In the genomic region with DNA sequence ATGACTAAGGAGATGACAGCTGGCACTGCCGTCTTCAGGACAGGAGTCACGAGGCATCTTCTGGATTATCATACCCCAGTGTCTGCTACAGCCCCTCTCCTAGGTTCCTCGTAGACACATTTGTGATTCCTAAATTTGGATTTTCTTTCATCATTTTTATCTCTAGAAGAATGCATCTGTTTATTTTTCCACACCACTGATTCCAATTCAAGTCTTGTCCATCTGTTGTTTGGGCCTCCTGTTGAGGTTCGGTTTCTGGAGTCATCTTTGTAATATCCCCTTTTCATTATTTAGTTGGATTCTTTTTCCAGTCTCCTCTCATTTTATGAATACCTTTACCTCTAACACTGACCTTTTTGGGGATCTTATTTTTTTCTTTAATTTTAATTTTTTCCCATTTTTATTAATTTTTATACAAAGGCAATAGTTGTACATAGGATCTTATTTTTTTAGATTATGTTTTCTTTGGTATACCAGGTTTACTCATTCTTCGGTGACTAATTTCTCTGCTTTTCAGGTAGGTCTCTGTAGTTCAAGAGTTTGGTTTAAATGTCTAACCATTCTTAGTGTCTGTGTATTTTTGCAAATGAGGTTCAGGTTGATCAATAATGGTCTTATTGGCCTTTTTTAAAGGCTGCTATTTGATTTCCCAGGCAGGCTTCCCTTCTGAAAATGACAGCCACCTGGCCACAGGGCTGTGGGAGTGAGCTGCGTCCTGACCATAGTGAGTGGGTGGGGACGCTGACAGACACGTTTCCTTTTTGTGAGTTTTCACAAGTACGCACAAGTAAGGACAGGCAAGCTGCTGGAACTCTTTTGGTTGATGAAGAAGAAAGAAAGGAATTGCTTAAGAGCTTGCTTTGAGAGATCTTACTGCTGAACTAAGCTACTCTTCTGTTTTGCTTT, we compare ENCODE assay signal across 16 cellular contexts. TPM values are rescaled to one million over a fixed set of nuclear protein-coding genes. Genes with fewer than 3 reads are reported as not detected.
DNase-seq lines count a peak whose midpoint lies in the region; ATAC-seq and TF ChIP-seq lines count a peak whose summit lies in the region.
"Had no signal": no experiment of that assay in that cellular context is flagged by ENCODE, and none has a peak within 500 bp of the region (broad histone marks: within the 10 kb centered on the region; RNA-seq: fewer than 3 reads in every experiment).

No MANE protein-coding gene starts in this region.

- TF ChIP-seq CTCF in GM10266 (IDR thresholded peaks at IDR 0.05; ENCODE audit: control insufficient read depth, insufficient read depth, low read depth, missing control alignments) = no peak

- peak; percentile 59 for ATAC-seq in GM19025 (IDR thresholded peaks at IDR 0.05; ENCODE audit: low read depth, unreplicated experiment)
- ATAC-seq in HG03108 (IDR thresholded peaks at IDR 0.05; ENCODE audit: unreplicated experiment) = peak; percentile 54
- no peak for ATAC-seq in T-cell (replicated peaks in 1 of 4)

- H3K4me3 ChIP-seq in effector memory CD4-positive, alpha-beta T cell (ENCODE audit: insufficient read depth, low read depth, low read length, poor library complexity, severe bottlenecking) = no peak overlapping the region

- H3K27me3 Mint-ChIP-seq in T-cell = no peaks in the 10 kb centered on the region
- H3K27me3 Mint-ChIP-seq: CD4-positive, alpha-beta memory T cell; dendritic cell treated with granulocyte-macrophage colony-stimulating factor and Interleukin-4, amounts not matched to agents 40 ng/mL and 50 ng/mL, for 4 days had no signal

- no peaks in the 10 kb centered on the region for H3K9me3 Mint-ChIP-seq in T-cell
- H3K9me3 Mint-ChIP-seq: activated T-helper 1 cell treated with anti-CD3 and anti-CD28 coated beads, Interleukin-12 subunit alpha, Interleukin-12 subunit beta, Interleukin-2, Interleukin-4 antibody, amounts not matched to agents 30 ng/mL and 10 ng/mL and 1 ng/mL, durations not matched to agents 14 hours and 24 hours and 36 hours; dendritic cell treated with granulocyte-macrophage colony-stimulating factor and Interleukin-4, amounts not matched to agents 40 ng/mL and 50 ng/mL, for 4 days had no signal

- peaks cover 0 to 4% (median 0%) of the 10 kb centered on the region in 3 donors for H3K4me1 Mint-ChIP-seq in T-cell

- no peaks in the 10 kb centered on the region for H3K36me3 ChIP-seq in effector memory CD4-positive, alpha-beta T cell (ENCODE audit: control insufficient read depth, insufficient read depth, low read length)

- H3K9me3 ChIP-seq in effector memory CD4-positive, alpha-beta T cell (ENCODE audit: control insufficient read depth, low read length) = no peaks in the 10 kb centered on the region

- POLR2A ChIA-PET in T-cell (lab: Charles Lee) = no interaction called here

- peak; percentile 57 for DNase-seq in GM10266 (ENCODE audit: extremely low spot score)
- peak; percentile 19 for DNase-seq in dermis blood vessel endothelial cell
- DNase-seq in effector memory CD4-positive, alpha-beta T cell = no peak
- DNase-seq in SKM-1 treated with dmso at 0.1 percent for 144 hours (lab: John Stamatoyannopoulos, UW; ENCODE audit: unreplicated experiment) = no peak
- no peak for DNase-seq in activated gamma-delta T cell (lab: John Stamatoyannopoulos, UW)
- DNase-seq in T-cell = no peak
- DNase-seq: aorta; CD4-positive, alpha-beta memory T cell; GF-D8; mesenchymal stem cell; NCI-H1048; SW 1271 had no signal

- H3K4me3 Mint-ChIP-seq in T-cell = no peak overlapping the region
- H3K4me3 Mint-ChIP-seq: activated T-helper 1 cell treated with anti-CD3 and anti-CD28 coated beads, Interleukin-12 subunit alpha, Interleukin-12 subunit beta, Interleukin-2, Interleukin-4 antibody, amounts not matched to agents 30 ng/mL and 10 ng/mL and 1 ng/mL, durations not matched to agents 14 hours and 24 hours and 36 hours; CD4-positive, alpha-beta memory T cell; dendritic cell treated with granulocyte-macrophage colony-stimulating factor and Interleukin-4, amounts not matched to agents 40 ng/mL and 50 ng/mL, for 4 days had no signal

- no peak overlapping the region for H3K27ac ChIP-seq in effector memory CD4-positive, alpha-beta T cell (ENCODE audit: insufficient read depth, low read length, poor library complexity, severe bottlenecking)

- H3K36me3 Mint-ChIP-seq in T-cell = peaks cover 18% of the 10 kb centered on the region

- no peak overlapping the region for H3K27ac Mint-ChIP-seq in T-cell
- H3K27ac Mint-ChIP-seq: CD4-positive, alpha-beta memory T cell; dendritic cell treated with granulocyte-macrophage colony-stimulating factor and Interleukin-4, amounts not matched to agents 40 ng/mL and 50 ng/mL, for 4 days had no signal

- H3K27me3 ChIP-seq in effector memory CD4-positive, alpha-beta T cell (replicated peaks; ENCODE audit: control insufficient read depth, insufficient read depth, low read length, poor library complexity, severe bottlenecking) = no peaks in the 10 kb centered on the region

- CTCF ChIA-PET in T-cell (lab: Charles Lee) = no interaction called here

- no peaks in the 10 kb centered on the region for H3K4me1 ChIP-seq in effector memory CD4-positive, alpha-beta T cell (ENCODE audit: control insufficient read depth, insufficient read depth, low read length, poor library complexity, severe bottlenecking)

RNA-seq across cellular contexts. Expression of a gene that starts 34.5 kb away (rescaled TPM):
- 38.3 and 43.8 TPM in 2 replicates for total RNA-seq in dermis blood vessel endothelial cell
- total RNA-seq in T-cell = 10 to 100 TPM; 15.8 to 27.5 (median 18.5) TPM

Comparison
In these comparisons a context has a peak if more than half of its experiments do, and no peak if none do; other contexts are left out.
1. DNase-seq: peak in GM10266 (single experiment) and dermis blood vessel endothelial cell (single experiment); none in effector memory CD4-positive, alpha-beta T cell (0 of 3), SKM-1 treated with dmso at 0.1 percent for 144 hours (single experiment), activated gamma-delta T cell (single experiment) and T-cell (0 of 34).
2. ATAC-seq: peak in GM19025 (single experiment) and HG03108 (single experiment); none in T-cell (0 of 4).